Comparison of ENCODE assay signal across 8 cellular contexts in genomic region chr1:25544243-25544764, GRCh38. TPM values are rescaled to one million over a fixed set of nuclear protein-coding genes. Genes with fewer than 3 reads are reported as not detected.
A peak's percentile ranks its signal among the peaks of the same experiment; 100 is the strongest.
DNase-seq lines count a peak whose midpoint lies in the region; ATAC-seq and TF ChIP-seq lines count a peak whose summit lies in the region.

No MANE protein-coding gene starts in this region.

- no peaks in the 10 kb centered on the region for H3K9me3 ChIP-seq in effector memory CD4-positive, alpha-beta T cell (ENCODE audit: control insufficient read depth, low read length)
- no peaks in the 10 kb centered on the region for H3K9me3 ChIP-seq in neuron (ENCODE audit: low read length)

- no peaks in the 10 kb centered on the region for H3K9me3 Mint-ChIP-seq in Calu3 (ENCODE audit: low read depth, unreplicated experiment)

- no peak for TF ChIP-seq CTCF in Calu3 (IDR thresholded peaks at IDR 0.05; ENCODE audit: unreplicated experiment)

- no peaks in the 10 kb centered on the region for H3K4me1 Mint-ChIP-seq in Calu3 (ENCODE audit: low read depth, unreplicated experiment)

- H3K27ac ChIP-seq in effector memory CD4-positive, alpha-beta T cell (ENCODE audit: insufficient read depth, low read length, poor library complexity, severe bottlenecking): peak overlapping the region; percentile 66

- peak overlapping the region; percentile 71 for H3K4me3 Mint-ChIP-seq in Calu3 (ENCODE audit: low read depth, unreplicated experiment)

- peak overlapping the region; percentile 82 for H2AFZ ChIP-seq in neuron (ENCODE audit: low read depth, low read length)

- H3K36me3 ChIP-seq in effector memory CD4-positive, alpha-beta T cell (ENCODE audit: control insufficient read depth, insufficient read depth, low read length): no peaks in the 10 kb centered on the region
- H3K36me3 ChIP-seq in neuron (ENCODE audit: insufficient read depth, low read length): no peaks in the 10 kb centered on the region

- intact Hi-C loops in Calu3 (cut with micrococcal nuclease; ENCODE audit: unreplicated experiment): no loop called here

- no peak overlapping the region for H3K27ac Mint-ChIP-seq in Calu3 (ENCODE audit: unreplicated experiment)

- no peaks in the 10 kb centered on the region for H3K27me3 Mint-ChIP-seq in Calu3 (ENCODE audit: unreplicated experiment)

- H3K4me3 ChIP-seq in effector memory CD4-positive, alpha-beta T cell (ENCODE audit: insufficient read depth, low read depth, low read length, poor library complexity, severe bottlenecking): peak overlapping the region; percentile 93
- peak overlapping the region; percentile 68 for H3K4me3 ChIP-seq in neuron (ENCODE audit: low read length)

- peaks cover 3% of the 10 kb centered on the region for H3K36me3 Mint-ChIP-seq in Calu3 (ENCODE audit: insufficient read depth, unreplicated experiment)

- peaks cover 46% of the 10 kb centered on the region for H3K4me1 ChIP-seq in effector memory CD4-positive, alpha-beta T cell (ENCODE audit: control insufficient read depth, insufficient read depth, low read length, poor library complexity, severe bottlenecking)
- peaks cover 13% of the 10 kb centered on the region for H3K4me1 ChIP-seq in neuron (ENCODE audit: insufficient read depth, low read length)

- no TSS peak for BruUV-seq in Calu3 (replicated peaks; lab: Mats Ljungman, UMichigan)

- no peak for ATAC-seq in HG02571 (IDR thresholded peaks at IDR 0.05; ENCODE audit: unreplicated experiment)

- DNase-seq in Calu3: no peak
- peak; percentile 60 for DNase-seq in NCI-H69 (lab: John Stamatoyannopoulos, UW)
- no peak for DNase-seq in effector memory CD4-positive, alpha-beta T cell
- no peak for DNase-seq in NOMO-1 (lab: John Stamatoyannopoulos, UW; ENCODE audit: unreplicated experiment in 2 of 2)
- DNase-seq in NOMO-1 treated with DMSO at 0.1 percent for 48 hours (lab: John Stamatoyannopoulos, UW; ENCODE audit: unreplicated experiment): no peak
- no peak for DNase-seq in HCEC 1CT

- CTCF ChIA-PET in Calu3 (lab: Charles Lee): interaction anchor here (0.7 kb wide), 1 partner anchor 112 kb away, joined by 3 read pairs; no protein-coding TSS in a partner anchor

- no peaks in the 10 kb centered on the region for H3K27me3 ChIP-seq in effector memory CD4-positive, alpha-beta T cell (replicated peaks; ENCODE audit: control insufficient read depth, insufficient read depth, low read length, poor library complexity, severe bottlenecking)
- H3K27me3 ChIP-seq in neuron (ENCODE audit: insufficient read depth, low read length): peaks cover 2% of the 10 kb centered on the region

RNA-seq across cellular contexts. Expression of gene LDLRAP1, which starts 0.9 kb away (rescaled TPM):
- 8.3 and 12.2 TPM in 2 replicates for total RNA-seq in Calu3 (2022)
